1 cellular context compared by ENCODE assay signal in genomic region chr7:46653848-46654247, GRCh38.
TF ChIP-seq lines count a peak whose summit lies in the region.

No MANE protein-coding gene starts in this region.

TF ChIP-seq in GM12878, 131 proteins besides CTCF, POLR2A, EP300 and RAD21:
- no peak for TF ChIP-seq FOXK2 (IDR thresholded peaks at IDR 0.05)
- peak; percentile 57; the same call in 1 of the 2 replicates for TF ChIP-seq SPI1 (IDR thresholded peaks at IDR 0.05; ENCODE audit: borderline replicate concordance, insufficient read depth, low read depth, low read length)
- TF ChIP-seq CEBPB (IDR thresholded peaks at IDR 0.05; ENCODE audit: borderline replicate concordance in 1 of 2, low read depth in 2 of 2, low read length in 2 of 2): no peak
- TF ChIP-seq RELB (IDR thresholded peaks at IDR 0.05; ENCODE audit: low read depth): peak; percentile 37; the same call in 1 of the 2 replicates
- TF ChIP-seq IKZF2 (IDR thresholded peaks at IDR 0.05): peak in 1 of 2 experiments; percentile 39; a peak in 2 of 4 replicates
- TF ChIP-seq IKZF1 (conservative IDR thresholded peaks at IDR 0.05): peak; percentile 75
- 0 out of 2 replicates have a peak, but pooled peaks have one; percentile 23 for TF ChIP-seq EED (IDR thresholded peaks at IDR 0.05; ENCODE audit: low read depth)
- peak; percentile 55; the same call in 1 of the 2 replicates for TF ChIP-seq DPF2 (IDR thresholded peaks at IDR 0.05)
- TF ChIP-seq PML (IDR thresholded peaks at IDR 0.05; ENCODE audit: low read length): no peak
